29 cellular contexts compared by ENCODE assay signal in genomic region chr1:103239034-103239433, GRCh38.
"Had no signal": no experiment of that assay in that cellular context is flagged by ENCODE, and none has a peak within 500 bp of the region (broad histone marks: within the 10 kb centered on the region; RNA-seq: fewer than 3 reads in every experiment).

No MANE protein-coding gene starts in this region.

- H3K27me3 Mint-ChIP-seq: stimulated activated memory B cell treated with anti-CD40 and anti-IgM and Interleukin-4, amounts not matched to agents 10 μg/mL and 1 μg/mL and 100 μg/mL, for 72 hours; stimulated activated naive B cell treated with anti-CD40 and anti-IgM and Interleukin-4, amounts not matched to agents 10 μg/mL and 1 μg/mL and 100 μg/mL, for 72 hours; stimulated activated naive CD8-positive, alpha-beta T cell treated with anti-CD3 and anti-CD28 coated beads, Interleukin-15, amount 100 ng/mL, for 72 hours; stimulated activated naive CD8-positive, alpha-beta T cell treated with anti-CD3 and anti-CD28 coated beads, Interleukin-15, Interleukin-2, amounts not matched to agents 100 ng/mL and 50 ng/mL, for 24 hours; type B pancreatic cell had no signal

- H3K27me3 ChIP-seq: stomach, suprapubic skin, testis, thyroid gland, tibial artery, tibial nerve, transverse colon, upper lobe of left lung, upper lobe of right lung, uterus, vagina had no signal

- H3K4me3 Mint-ChIP-seq: stimulated activated effector memory CD8-positive, alpha-beta T cell treated with anti-CD3 and anti-CD28 coated beads, Interleukin-12 subunit alpha, Interleukin-12 subunit beta, amount 100 ng/mL, for 72 hours; stimulated activated memory B cell treated with anti-CD40 and anti-IgM and Interleukin-4, amounts not matched to agents 10 μg/mL and 1 μg/mL and 100 μg/mL, for 72 hours; stimulated activated naive B cell treated with anti-CD40 and anti-IgM and Interleukin-4, amounts not matched to agents 10 μg/mL and 1 μg/mL and 100 μg/mL, for 72 hours; stimulated activated naive CD8-positive, alpha-beta T cell treated with anti-CD3 and anti-CD28 coated beads, Interleukin-15, amount 100 ng/mL, for 72 hours; stimulated activated naive CD8-positive, alpha-beta T cell treated with anti-CD3 and anti-CD28 coated beads, Interleukin-15, Interleukin-2, amounts not matched to agents 100 ng/mL and 50 ng/mL, for 24 hours; type B pancreatic cell had no signal

- H3K4me1 ChIP-seq: stomach, suprapubic skin, testis, thyroid gland, tibial artery, tibial nerve, transverse colon, upper lobe of left lung, upper lobe of right lung, uterus, vagina had no signal

- FAIRE-seq: urothelium cell line had no signal

- DNase-seq: stimulated activated CD4-positive, alpha-beta T cell treated with anti-CD3 and anti-CD28 coated beads, Interleukin-2, amount 100 ng/mL, for 48 hours; stimulated activated CD4-positive, alpha-beta T cell treated with anti-CD3 and anti-CD28 coated beads, Interleukin-4, amount 100 ng/mL, for 1 hour; stimulated activated CD4-positive, alpha-beta T cell treated with anti-CD3 and anti-CD28 coated beads, Interleukin-4, amount 100 ng/mL, for 24 hours; stimulated activated CD4-positive, alpha-beta T cell treated with anti-CD3 and anti-CD28 coated beads, Interleukin-4, amount 100 ng/mL, for 4 hours; stimulated activated CD8-positive, alpha-beta memory T cell treated with anti-CD3 and anti-CD28 coated beads, Interleukin-4, amount 100 ng/mL, for 48 hours; stimulated activated naive B cell treated with anti-CD40 and anti-IgM and Interleukin-4, amounts not matched to agents 10 μg/mL and 1 μg/mL and 100 μg/mL, for 72 hours; stimulated activated naive CD4-positive, alpha-beta T cell; stimulated activated naive CD4-positive, alpha-beta T cell treated with Interleukin-2 at 50 U/mL for 16 hours; stimulated activated naive CD8-positive, alpha-beta T cell treated with anti-CD3 and anti-CD28 coated beads, Interleukin-15, amount 100 ng/mL, for 72 hours; stimulated activated naive CD8-positive, alpha-beta T cell treated with anti-CD3 and anti-CD28 coated beads, Interleukin-15, Interleukin-2, amounts not matched to agents 100 U/mL and 50 U/mL, for 24 hours; stomach; substantia nigra; testis; thyroid gland; tibial artery; transverse colon; trophoblast cell; upper lobe of left lung; upper lobe of right lung; uterus had no signal

- H3K4me3 ChIP-seq: stomach, suprapubic skin, testis, thoracic aorta, thyroid gland, tibial artery, tibial nerve, transverse colon, upper lobe of left lung, upper lobe of right lung, uterus, vagina had no signal

- ATAC-seq: stimulated activated effector memory CD8-positive, alpha-beta T cell treated with anti-CD3 and anti-CD28 coated beads, Interleukin-12 subunit alpha, Interleukin-12 subunit beta, amount 100 ng/mL, for 72 hours; stimulated activated memory B cell treated with anti-CD40 and anti-IgM and Interleukin-4, amounts not matched to agents 10 μg/mL and 1 μg/mL and 100 μg/mL, for 72 hours; stimulated activated naive B cell treated with anti-CD40 and anti-IgM and Interleukin-4, amounts not matched to agents 10 μg/mL and 1 μg/mL and 100 μg/mL, for 72 hours; stimulated activated naive CD8-positive, alpha-beta T cell treated with anti-CD3 and anti-CD28 coated beads, Interleukin-15, amount 100 ng/mL, for 72 hours; stimulated activated naive CD8-positive, alpha-beta T cell treated with anti-CD3 and anti-CD28 coated beads, Interleukin-15, Interleukin-2, amounts not matched to agents 100 U/mL and 50 U/mL, for 24 hours; upper lobe of right lung had no signal

- H3K36me3 ChIP-seq: stomach, suprapubic skin, thoracic aorta, thyroid gland, tibial artery, tibial nerve, transverse colon, upper lobe of left lung, upper lobe of right lung, uterus, vagina had no signal

- H3K27ac ChIP-seq: stomach, suprapubic skin, testis, thoracic aorta, thyroid gland, tibial artery, tibial nerve, transverse colon, upper lobe of left lung, upper lobe of right lung, uterus, vagina had no signal

- H3K27ac Mint-ChIP-seq: stimulated activated effector memory CD8-positive, alpha-beta T cell treated with anti-CD3 and anti-CD28 coated beads, Interleukin-12 subunit alpha, Interleukin-12 subunit beta, amount 100 ng/mL, for 72 hours; stimulated activated memory B cell treated with anti-CD40 and anti-IgM and Interleukin-4, amounts not matched to agents 10 μg/mL and 1 μg/mL and 100 μg/mL, for 72 hours; stimulated activated naive B cell treated with anti-CD40 and anti-IgM and Interleukin-4, amounts not matched to agents 10 μg/mL and 1 μg/mL and 100 μg/mL, for 72 hours; stimulated activated naive CD8-positive, alpha-beta T cell treated with anti-CD3 and anti-CD28 coated beads, Interleukin-15, amount 100 ng/mL, for 72 hours; stimulated activated naive CD8-positive, alpha-beta T cell treated with anti-CD3 and anti-CD28 coated beads, Interleukin-15, Interleukin-2, amounts not matched to agents 100 ng/mL and 50 ng/mL, for 24 hours; type B pancreatic cell had no signal

- H3K4me1 Mint-ChIP-seq: stimulated activated effector memory CD8-positive, alpha-beta T cell treated with anti-CD3 and anti-CD28 coated beads, Interleukin-12 subunit alpha, Interleukin-12 subunit beta, amount 100 ng/mL, for 72 hours; stimulated activated memory B cell treated with anti-CD40 and anti-IgM and Interleukin-4, amounts not matched to agents 10 μg/mL and 1 μg/mL and 100 μg/mL, for 72 hours; stimulated activated naive B cell treated with anti-CD40 and anti-IgM and Interleukin-4, amounts not matched to agents 10 μg/mL and 1 μg/mL and 100 μg/mL, for 72 hours; stimulated activated naive CD8-positive, alpha-beta T cell treated with anti-CD3 and anti-CD28 coated beads, Interleukin-15, amount 100 ng/mL, for 72 hours had no signal

- H3K9me3 ChIP-seq: suprapubic skin, testis, thoracic aorta, thyroid gland, tibial artery, tibial nerve, transverse colon, upper lobe of left lung, upper lobe of right lung, uterus, vagina had no signal

- H3K36me3 Mint-ChIP-seq: stimulated activated effector memory CD8-positive, alpha-beta T cell treated with anti-CD3 and anti-CD28 coated beads, Interleukin-12 subunit alpha, Interleukin-12 subunit beta, amount 100 ng/mL, for 72 hours; stimulated activated memory B cell treated with anti-CD40 and anti-IgM and Interleukin-4, amounts not matched to agents 10 μg/mL and 1 μg/mL and 100 μg/mL, for 72 hours; stimulated activated naive B cell treated with anti-CD40 and anti-IgM and Interleukin-4, amounts not matched to agents 10 μg/mL and 1 μg/mL and 100 μg/mL, for 72 hours; type B pancreatic cell had no signal
